In the genomic region with DNA sequence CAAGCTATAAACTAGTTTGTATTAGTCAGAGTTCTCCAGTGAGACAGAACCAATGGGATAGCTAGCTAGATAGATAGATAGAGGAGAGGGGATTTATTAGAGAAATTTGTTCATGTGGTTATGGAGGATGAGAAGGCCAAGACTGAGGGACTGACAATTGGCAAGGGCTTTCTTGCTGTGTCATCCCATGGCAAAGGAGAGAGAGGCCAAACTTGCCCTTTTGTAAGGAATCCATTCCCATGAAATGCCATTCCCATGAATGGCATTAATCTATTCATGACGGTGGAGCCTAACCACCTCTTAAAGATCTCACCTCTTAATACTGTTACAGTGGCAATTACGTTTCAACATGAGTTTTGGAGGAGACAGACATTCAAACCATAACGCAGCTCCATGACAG, we compare ENCODE assay signal across 1 cellular context.
TF ChIP-seq lines count a peak whose summit lies in the region.

No MANE protein-coding gene starts in this region.

TF ChIP-seq in GM23338, 12 proteins besides CTCF, POLR2A, EP300 and RAD21:
- TF ChIP-seq, protein P1, sequence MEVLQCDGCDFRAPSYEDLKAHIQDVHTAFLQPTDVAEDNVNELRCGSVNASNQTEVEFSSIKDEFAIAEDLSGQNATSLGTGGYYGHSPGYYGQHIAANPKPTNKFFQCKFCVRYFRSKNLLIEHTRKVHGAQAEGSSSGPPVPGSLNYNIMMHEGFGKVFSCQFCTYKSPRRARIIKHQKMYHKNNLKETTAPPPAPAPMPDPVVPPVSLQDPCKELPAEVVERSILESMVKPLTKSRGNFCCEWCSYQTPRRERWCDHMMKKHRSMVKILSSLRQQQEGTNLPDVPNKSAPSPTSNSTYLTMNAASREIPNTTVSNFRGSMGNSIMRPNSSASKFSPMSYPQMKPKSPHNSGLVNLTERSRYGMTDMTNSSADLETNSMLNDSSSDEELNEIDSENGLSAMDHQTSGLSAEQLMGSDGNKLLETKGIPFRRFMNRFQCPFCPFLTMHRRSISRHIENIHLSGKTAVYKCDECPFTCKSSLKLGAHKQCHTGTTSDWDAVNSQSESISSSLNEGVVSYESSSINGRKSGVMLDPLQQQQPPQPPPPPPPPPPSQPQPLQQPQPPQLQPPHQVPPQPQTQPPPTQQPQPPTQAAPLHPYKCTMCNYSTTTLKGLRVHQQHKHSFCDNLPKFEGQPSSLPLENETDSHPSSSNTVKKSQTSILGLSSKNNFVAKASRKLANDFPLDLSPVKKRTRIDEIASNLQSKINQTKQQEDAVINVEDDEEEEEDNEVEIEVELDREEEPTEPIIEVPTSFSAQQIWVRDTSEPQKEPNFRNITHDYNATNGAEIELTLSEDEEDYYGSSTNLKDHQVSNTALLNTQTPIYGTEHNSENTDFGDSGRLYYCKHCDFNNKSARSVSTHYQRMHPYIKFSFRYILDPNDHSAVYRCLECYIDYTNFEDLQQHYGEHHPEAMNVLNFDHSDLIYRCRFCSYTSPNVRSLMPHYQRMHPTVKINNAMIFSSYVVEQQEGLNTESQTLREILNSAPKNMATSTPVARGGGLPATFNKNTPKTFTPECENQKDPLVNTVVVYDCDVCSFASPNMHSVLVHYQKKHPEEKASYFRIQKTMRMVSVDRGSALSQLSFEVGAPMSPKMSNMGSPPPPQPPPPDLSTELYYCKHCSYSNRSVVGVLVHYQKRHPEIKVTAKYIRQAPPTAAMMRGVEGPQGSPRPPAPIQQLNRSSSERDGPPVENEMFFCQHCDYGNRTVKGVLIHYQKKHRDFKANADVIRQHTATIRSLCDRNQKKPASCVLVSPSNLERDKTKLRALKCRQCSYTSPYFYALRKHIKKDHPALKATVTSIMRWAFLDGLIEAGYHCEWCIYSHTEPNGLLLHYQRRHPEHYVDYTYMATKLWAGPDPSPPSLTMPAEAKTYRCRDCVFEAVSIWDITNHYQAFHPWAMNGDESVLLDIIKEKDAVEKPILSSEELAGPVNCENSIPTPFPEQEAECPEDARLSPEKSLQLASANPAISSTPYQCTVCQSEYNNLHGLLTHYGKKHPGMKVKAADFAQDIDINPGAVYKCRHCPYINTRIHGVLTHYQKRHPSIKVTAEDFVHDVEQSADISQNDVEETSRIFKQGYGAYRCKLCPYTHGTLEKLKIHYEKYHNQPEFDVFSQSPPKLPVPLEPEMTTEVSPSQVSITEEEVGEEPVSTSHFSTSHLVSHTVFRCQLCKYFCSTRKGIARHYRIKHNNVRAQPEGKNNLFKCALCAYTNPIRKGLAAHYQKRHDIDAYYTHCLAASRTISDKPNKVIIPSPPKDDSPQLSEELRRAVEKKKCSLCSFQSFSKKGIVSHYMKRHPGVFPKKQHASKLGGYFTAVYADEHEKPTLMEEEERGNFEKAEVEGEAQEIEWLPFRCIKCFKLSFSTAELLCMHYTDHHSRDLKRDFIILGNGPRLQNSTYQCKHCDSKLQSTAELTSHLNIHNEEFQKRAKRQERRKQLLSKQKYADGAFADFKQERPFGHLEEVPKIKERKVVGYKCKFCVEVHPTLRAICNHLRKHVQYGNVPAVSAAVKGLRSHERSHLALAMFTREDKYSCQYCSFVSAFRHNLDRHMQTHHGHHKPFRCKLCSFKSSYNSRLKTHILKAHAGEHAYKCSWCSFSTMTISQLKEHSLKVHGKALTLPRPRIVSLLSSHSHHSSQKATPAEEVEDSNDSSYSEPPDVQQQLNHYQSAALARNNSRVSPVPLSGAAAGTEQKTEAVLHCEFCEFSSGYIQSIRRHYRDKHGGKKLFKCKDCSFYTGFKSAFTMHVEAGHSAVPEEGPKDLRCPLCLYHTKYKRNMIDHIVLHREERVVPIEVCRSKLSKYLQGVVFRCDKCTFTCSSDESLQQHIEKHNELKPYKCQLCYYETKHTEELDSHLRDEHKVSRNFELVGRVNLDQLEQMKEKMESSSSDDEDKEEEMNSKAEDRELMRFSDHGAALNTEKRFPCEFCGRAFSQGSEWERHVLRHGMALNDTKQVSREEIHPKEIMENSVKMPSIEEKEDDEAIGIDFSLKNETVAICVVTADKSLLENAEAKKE (CRISPR knock-in tag; IDR thresholded peaks at IDR 0.05) = no peak
- no peak for TF ChIP-seq NANOG (IDR thresholded peaks at IDR 0.05; ENCODE audit: borderline replicate concordance)
- no peak for TF ChIP-seq CREB1 (CRISPR knock-in tag; IDR thresholded peaks at IDR 0.05; ENCODE audit: low read depth)
- TF ChIP-seq, protein P2, sequence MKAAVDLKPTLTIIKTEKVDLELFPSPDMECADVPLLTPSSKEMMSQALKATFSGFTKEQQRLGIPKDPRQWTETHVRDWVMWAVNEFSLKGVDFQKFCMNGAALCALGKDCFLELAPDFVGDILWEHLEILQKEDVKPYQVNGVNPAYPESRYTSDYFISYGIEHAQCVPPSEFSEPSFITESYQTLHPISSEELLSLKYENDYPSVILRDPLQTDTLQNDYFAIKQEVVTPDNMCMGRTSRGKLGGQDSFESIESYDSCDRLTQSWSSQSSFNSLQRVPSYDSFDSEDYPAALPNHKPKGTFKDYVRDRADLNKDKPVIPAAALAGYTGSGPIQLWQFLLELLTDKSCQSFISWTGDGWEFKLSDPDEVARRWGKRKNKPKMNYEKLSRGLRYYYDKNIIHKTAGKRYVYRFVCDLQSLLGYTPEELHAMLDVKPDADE (IDR thresholded peaks at IDR 0.05) = no peak
- TF ChIP-seq POLR2AphosphoS5 (IDR thresholded peaks at IDR 0.05; ENCODE audit: low read depth) = no peak
- TF ChIP-seq EZH2phosphoT487 (IDR thresholded peaks at IDR 0.05; ENCODE audit: unreplicated experiment) = no peak
- TF ChIP-seq STAT1 (IDR thresholded peaks at IDR 0.05; ENCODE audit: unreplicated experiment) = no peak
- no peak for TF ChIP-seq ZNF114 (CRISPR knock-in tag; IDR thresholded peaks at IDR 0.05)
- TF ChIP-seq, protein P3, sequence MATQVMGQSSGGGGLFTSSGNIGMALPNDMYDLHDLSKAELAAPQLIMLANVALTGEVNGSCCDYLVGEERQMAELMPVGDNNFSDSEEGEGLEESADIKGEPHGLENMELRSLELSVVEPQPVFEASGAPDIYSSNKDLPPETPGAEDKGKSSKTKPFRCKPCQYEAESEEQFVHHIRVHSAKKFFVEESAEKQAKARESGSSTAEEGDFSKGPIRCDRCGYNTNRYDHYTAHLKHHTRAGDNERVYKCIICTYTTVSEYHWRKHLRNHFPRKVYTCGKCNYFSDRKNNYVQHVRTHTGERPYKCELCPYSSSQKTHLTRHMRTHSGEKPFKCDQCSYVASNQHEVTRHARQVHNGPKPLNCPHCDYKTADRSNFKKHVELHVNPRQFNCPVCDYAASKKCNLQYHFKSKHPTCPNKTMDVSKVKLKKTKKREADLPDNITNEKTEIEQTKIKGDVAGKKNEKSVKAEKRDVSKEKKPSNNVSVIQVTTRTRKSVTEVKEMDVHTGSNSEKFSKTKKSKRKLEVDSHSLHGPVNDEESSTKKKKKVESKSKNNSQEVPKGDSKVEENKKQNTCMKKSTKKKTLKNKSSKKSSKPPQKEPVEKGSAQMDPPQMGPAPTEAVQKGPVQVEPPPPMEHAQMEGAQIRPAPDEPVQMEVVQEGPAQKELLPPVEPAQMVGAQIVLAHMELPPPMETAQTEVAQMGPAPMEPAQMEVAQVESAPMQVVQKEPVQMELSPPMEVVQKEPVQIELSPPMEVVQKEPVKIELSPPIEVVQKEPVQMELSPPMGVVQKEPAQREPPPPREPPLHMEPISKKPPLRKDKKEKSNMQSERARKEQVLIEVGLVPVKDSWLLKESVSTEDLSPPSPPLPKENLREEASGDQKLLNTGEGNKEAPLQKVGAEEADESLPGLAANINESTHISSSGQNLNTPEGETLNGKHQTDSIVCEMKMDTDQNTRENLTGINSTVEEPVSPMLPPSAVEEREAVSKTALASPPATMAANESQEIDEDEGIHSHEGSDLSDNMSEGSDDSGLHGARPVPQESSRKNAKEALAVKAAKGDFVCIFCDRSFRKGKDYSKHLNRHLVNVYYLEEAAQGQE (IDR thresholded peaks at IDR 0.05; ENCODE audit: unreplicated experiment) = no peak
- TF ChIP-seq ZNF331 (CRISPR knock-in tag; IDR thresholded peaks at IDR 0.05; ENCODE audit: low read depth) = no peak
- TF ChIP-seq JUNB (IDR thresholded peaks at IDR 0.05; ENCODE audit: unreplicated experiment) = no peak
- TF ChIP-seq EZH2 (IDR thresholded peaks at IDR 0.05; ENCODE audit: low read depth, unreplicated experiment) = no peak
